In the genomic region with DNA sequence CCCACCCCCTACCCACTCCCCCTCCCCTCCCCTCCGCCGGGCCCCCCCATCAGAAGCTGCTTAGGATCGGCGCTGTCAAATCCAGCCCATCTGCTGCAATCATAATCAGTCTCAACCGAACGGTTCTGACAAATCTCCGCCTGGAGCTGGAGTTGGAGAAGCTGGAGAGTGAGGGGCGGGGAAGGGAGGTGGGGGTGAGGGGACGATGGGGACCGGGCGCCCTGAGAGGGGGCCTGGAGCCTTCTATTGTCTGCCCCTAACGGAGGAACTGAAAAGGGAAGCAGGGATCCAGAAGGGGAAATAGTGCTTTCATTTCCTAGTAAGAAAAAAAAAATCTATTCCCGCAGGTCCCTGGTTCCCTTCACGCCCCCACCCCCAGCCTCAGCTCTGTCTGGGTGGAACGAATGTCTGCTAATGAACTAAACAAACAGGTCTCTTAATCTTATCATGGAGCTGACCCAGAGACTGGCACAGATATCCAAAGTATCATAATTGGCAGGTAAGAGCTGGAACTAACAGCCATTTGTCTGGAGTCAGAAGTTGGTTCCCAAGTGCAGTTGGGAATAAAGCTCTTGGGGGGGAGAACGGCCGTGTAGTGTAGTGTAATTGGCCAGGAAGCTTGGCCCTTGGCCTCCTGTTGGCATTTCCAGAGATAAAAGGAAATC, we compare ENCODE assay signal across 1 cellular context.
TF ChIP-seq lines count a peak whose summit lies in the region.

No MANE protein-coding gene starts in this region.

TF ChIP-seq in IMR-90, 13 proteins besides CTCF, POLR2A, EP300 and RAD21:
- TF ChIP-seq RCOR1 (IDR thresholded peaks at IDR 0.05; ENCODE audit: insufficient replicate concordance, low read length) (no peak), NFE2L2 (IDR thresholded peaks at IDR 0.05; ENCODE audit: low read depth, low read length) (no peak), FOS (IDR thresholded peaks at IDR 0.05; ENCODE audit: low read depth, low read length) (no peak), MAZ (IDR thresholded peaks at IDR 0.05; ENCODE audit: borderline replicate concordance, low read depth, low read length) (no peak), RFX5 (IDR thresholded peaks at IDR 0.05; ENCODE audit: low read depth, low read length) (no peak), MXI1 (IDR thresholded peaks at IDR 0.05; ENCODE audit: borderline replicate concordance, low read depth, low read length) (no peak), CEBPB (IDR thresholded peaks at IDR 0.05; ENCODE audit: low read depth, low read length) (no peak), MAFK (IDR thresholded peaks at IDR 0.05; ENCODE audit: low read depth, low read length) (no peak), CHD1 (IDR thresholded peaks at IDR 0.05; ENCODE audit: low read depth, low read length) (no peak), BHLHE40 (IDR thresholded peaks at IDR 0.05; ENCODE audit: low read depth, low read length) (no peak), SMC3 (IDR thresholded peaks at IDR 0.05; ENCODE audit: low read depth, low read length) (no peak)
- TF ChIP-seq, protein P1, sequence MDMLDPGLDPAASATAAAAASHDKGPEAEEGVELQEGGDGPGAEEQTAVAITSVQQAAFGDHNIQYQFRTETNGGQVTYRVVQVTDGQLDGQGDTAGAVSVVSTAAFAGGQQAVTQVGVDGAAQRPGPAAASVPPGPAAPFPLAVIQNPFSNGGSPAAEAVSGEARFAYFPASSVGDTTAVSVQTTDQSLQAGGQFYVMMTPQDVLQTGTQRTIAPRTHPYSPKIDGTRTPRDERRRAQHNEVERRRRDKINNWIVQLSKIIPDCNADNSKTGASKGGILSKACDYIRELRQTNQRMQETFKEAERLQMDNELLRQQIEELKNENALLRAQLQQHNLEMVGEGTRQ (IDR thresholded peaks at IDR 0.05; ENCODE audit: low read depth, low read length): no peak
- TF ChIP-seq, protein P2, sequence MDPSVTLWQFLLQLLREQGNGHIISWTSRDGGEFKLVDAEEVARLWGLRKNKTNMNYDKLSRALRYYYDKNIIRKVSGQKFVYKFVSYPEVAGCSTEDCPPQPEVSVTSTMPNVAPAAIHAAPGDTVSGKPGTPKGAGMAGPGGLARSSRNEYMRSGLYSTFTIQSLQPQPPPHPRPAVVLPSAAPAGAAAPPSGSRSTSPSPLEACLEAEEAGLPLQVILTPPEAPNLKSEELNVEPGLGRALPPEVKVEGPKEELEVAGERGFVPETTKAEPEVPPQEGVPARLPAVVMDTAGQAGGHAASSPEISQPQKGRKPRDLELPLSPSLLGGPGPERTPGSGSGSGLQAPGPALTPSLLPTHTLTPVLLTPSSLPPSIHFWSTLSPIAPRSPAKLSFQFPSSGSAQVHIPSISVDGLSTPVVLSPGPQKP (IDR thresholded peaks at IDR 0.05; ENCODE audit: borderline replicate concordance, low read depth, low read length): no peak
TF ChIP-seq in IMR-90: peak in this region for 0.
